In the genomic region with DNA sequence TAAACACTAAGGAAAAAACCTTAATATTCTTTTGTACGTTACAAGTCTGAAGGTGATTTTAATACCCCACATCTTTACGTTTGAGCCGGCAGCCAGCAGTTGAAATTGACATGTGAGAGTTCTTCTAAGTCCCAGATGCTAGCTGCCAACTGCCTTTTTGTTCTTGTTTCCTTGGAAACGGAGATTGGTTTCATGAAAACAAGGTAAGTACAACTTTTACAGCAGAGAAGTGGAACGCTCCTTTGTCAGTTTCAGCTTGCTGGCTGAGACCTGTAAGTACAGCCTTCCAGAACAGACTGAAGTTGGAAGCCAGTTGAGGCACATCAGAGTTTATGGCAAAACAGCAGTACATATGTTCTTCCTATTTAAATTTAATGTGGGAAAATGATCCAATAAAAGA, we compare ENCODE assay signal across 13 cellular contexts.
DNase-seq lines count a peak whose midpoint lies in the region; ATAC-seq, FAIRE-seq and TF ChIP-seq lines count a peak whose summit lies in the region.
"Had no signal": no experiment of that assay in that cellular context is flagged by ENCODE, and none has a peak within 500 bp of the region (broad histone marks: within the 10 kb centered on the region; RNA-seq: fewer than 3 reads in every experiment).

No MANE protein-coding gene starts in this region.

- BruUV-seq in endothelial cell of umbilical vein (replicated peaks; lab: Mats Ljungman, UMichigan): no TSS peak

- no peaks in the 10 kb centered on the region for H3K9me3 Mint-ChIP-seq in activated naive CD8-positive, alpha-beta T cell treated with anti-CD3 and anti-CD28 coated beads for 36 hours

- no peak overlapping the region for H3K9ac ChIP-seq in endothelial cell of umbilical vein (replicated peaks; ENCODE audit: extremely low read depth, insufficient read depth, low read length)

- H3K9me1 ChIP-seq in endothelial cell of umbilical vein (replicated peaks; ENCODE audit: control insufficient read depth, extremely low read depth, insufficient read depth, low read length): no peaks in the 10 kb centered on the region

- peak; percentile 4 for DNase-seq in HEK293T (ENCODE audit: extremely low spot score)
- DNase-seq in NCI-H446 treated with DMSO at 0.1 percent for 48 hours (lab: John Stamatoyannopoulos, UW): peak; percentile 58
- peak; percentile 8 for DNase-seq in endothelial cell of umbilical vein (ENCODE audit: low read depth, low spot score)
- DNase-seq in osteoblast (ENCODE audit: insufficient read length, low spot score, missing footprints): no peak
- DNase-seq in activated naive CD8-positive, alpha-beta T cell treated with anti-CD3 and anti-CD28 coated beads for 36 hours: no peak
- no peak for DNase-seq in effector CD8-positive, alpha-beta T cell (lab: John Stamatoyannopoulos, UW)
- DNase-seq: activated T-cell treated with anti-CD3 and anti-CD28 coated beads, Interleukin-2, amount 50 U/mL, for 24 hours; cerebellar nuclear complex; DMS153; heart left ventricle; Karpas-422; stimulated activated naive CD8-positive, alpha-beta T cell treated with anti-CD3 and anti-CD28 coated beads, Interleukin-15, Interleukin-2, amounts not matched to agents 100 U/mL and 50 U/mL, for 24 hours had no signal

- POLR2A ChIA-PET in HEK293T (lab: Yijun Ruan, JAX): no interaction called here
- POLR2A ChIA-PET in endothelial cell of umbilical vein (lab: Charles Lee): no interaction called here

- H3K79me2 ChIP-seq in endothelial cell of umbilical vein (ENCODE audit: control insufficient read depth, insufficient read depth, low read length): no peaks in the 10 kb centered on the region
- no peaks in the 10 kb centered on the region for H3K79me2 ChIP-seq in osteoblast (ENCODE audit: insufficient read depth, low read length)

- H3K27ac ChIP-seq in endothelial cell of umbilical vein (ENCODE audit: insufficient read depth, low read depth, low read length): no peak overlapping the region
- H3K27ac ChIP-seq in osteoblast (ENCODE audit: low read depth, low read length): no peak overlapping the region
- H3K27ac ChIP-seq: heart left ventricle had no signal

- no peak for TF ChIP-seq CTCF in endothelial cell of umbilical vein (IDR thresholded peaks at IDR 0.05; ENCODE audit: extremely low read depth in 1 of 2, insufficient read depth in 1 of 2, low read depth in 1 of 2, low read length in 2 of 2)
- no peak for TF ChIP-seq CTCF in osteoblast (IDR thresholded peaks at IDR 0.05; ENCODE audit: extremely low read depth, low read depth, low read length)

- no peak for ATAC-seq in HG02973 (IDR thresholded peaks at IDR 0.05; ENCODE audit: unreplicated experiment)
- ATAC-seq: heart left ventricle; stimulated activated naive CD8-positive, alpha-beta T cell treated with anti-CD3 and anti-CD28 coated beads, Interleukin-15, Interleukin-2, amounts not matched to agents 100 U/mL and 50 U/mL, for 24 hours had no signal

- no peak overlapping the region for H3K4me3 Mint-ChIP-seq in activated naive CD8-positive, alpha-beta T cell treated with anti-CD3 and anti-CD28 coated beads for 36 hours
- H3K4me3 Mint-ChIP-seq: activated T-cell treated with anti-CD3 and anti-CD28 coated beads, Interleukin-2, amount 50 U/mL, for 24 hours had no signal

- no peak overlapping the region for H3K4me2 ChIP-seq in endothelial cell of umbilical vein (ENCODE audit: insufficient read depth, low read length)
- H3K4me2 ChIP-seq in osteoblast (ENCODE audit: insufficient read depth, low read length): no peak overlapping the region

- H3K36me3 Mint-ChIP-seq in activated naive CD8-positive, alpha-beta T cell treated with anti-CD3 and anti-CD28 coated beads for 36 hours: no peaks in the 10 kb centered on the region

- no peak for TF ChIP-seq POLR2A in endothelial cell of umbilical vein (IDR thresholded peaks at IDR 0.05; ENCODE audit: low read depth, low read length)

- no peaks in the 10 kb centered on the region for H3K4me1 Mint-ChIP-seq in activated naive CD8-positive, alpha-beta T cell treated with anti-CD3 and anti-CD28 coated beads for 36 hours

- no peaks in the 10 kb centered on the region for H3K27me3 Mint-ChIP-seq in activated naive CD8-positive, alpha-beta T cell treated with anti-CD3 and anti-CD28 coated beads for 36 hours
- H3K27me3 Mint-ChIP-seq: activated T-cell treated with anti-CD3 and anti-CD28 coated beads, Interleukin-2, amount 50 U/mL, for 24 hours had no signal

- H3K27me3 ChIP-seq in endothelial cell of umbilical vein (ENCODE audit: control insufficient read depth in 2 of 2, insufficient read depth in 2 of 2, low read length in 2 of 2): no peaks in the 10 kb centered on the region
- no peaks in the 10 kb centered on the region for H3K27me3 ChIP-seq in osteoblast (ENCODE audit: insufficient read depth, low read length)
- H3K27me3 ChIP-seq: heart left ventricle had no signal

- H3K36me3 ChIP-seq in endothelial cell of umbilical vein (ENCODE audit: control insufficient read depth in 2 of 2, extremely low read depth in 1 of 2, insufficient read depth in 2 of 2, low read length in 2 of 2) (no peaks in the 10 kb centered on the region), osteoblast (ENCODE audit: insufficient read depth, low read length) (no peaks in the 10 kb centered on the region)
- H3K36me3 ChIP-seq: heart left ventricle had no signal

- H3K4me1 ChIP-seq in endothelial cell of umbilical vein (ENCODE audit: control insufficient read depth, extremely low read depth, insufficient read depth, low read length) (no peaks in the 10 kb centered on the region), osteoblast (ENCODE audit: insufficient read depth, low read length) (no peaks in the 10 kb centered on the region)
- H3K4me1 ChIP-seq: heart left ventricle had no signal

- dilution Hi-C loops in endothelial cell of umbilical vein (cut with MboI; ENCODE audit: extremely low pct_ligation_motif_present, low sequenced_read_pairs): no loop called here

- H3K27ac Mint-ChIP-seq in activated naive CD8-positive, alpha-beta T cell treated with anti-CD3 and anti-CD28 coated beads for 36 hours: no peak overlapping the region
- H3K27ac Mint-ChIP-seq: activated T-cell treated with anti-CD3 and anti-CD28 coated beads, Interleukin-2, amount 50 U/mL, for 24 hours had no signal

- H4K20me1 ChIP-seq in endothelial cell of umbilical vein (replicated peaks; ENCODE audit: control insufficient read depth, extremely low read depth, insufficient read depth, low read length) (no peaks in the 10 kb centered on the region), osteoblast (ENCODE audit: insufficient read depth, low read length) (no peaks in the 10 kb centered on the region)

- H3K9me3 ChIP-seq in endothelial cell of umbilical vein (replicated peaks; ENCODE audit: control insufficient read depth, insufficient read depth, low read length): no peaks in the 10 kb centered on the region
- no peaks in the 10 kb centered on the region for H3K9me3 ChIP-seq in osteoblast (ENCODE audit: low read depth, low read length)
- H3K9me3 ChIP-seq: heart left ventricle had no signal

- CTCF ChIA-PET in HEK293T (lab: Yijun Ruan, JAX) (no interaction called here), endothelial cell of umbilical vein (lab: Charles Lee) (no interaction called here)

- H3K4me3 ChIP-seq in endothelial cell of umbilical vein (replicated peaks in 1 of 3; ENCODE audit: insufficient read depth in 1 of 3, low read depth in 1 of 3, low read length in 3 of 3) (no peak overlapping the region), osteoblast (ENCODE audit: insufficient read depth, low read length) (no peak overlapping the region)
- H3K4me3 ChIP-seq: heart left ventricle had no signal

- FAIRE-seq in endothelial cell of umbilical vein (lab: Jason Lieb, UNC): no peak

- H2AFZ ChIP-seq in endothelial cell of umbilical vein (ENCODE audit: low read depth, low read length): no peak overlapping the region
- H2AFZ ChIP-seq in osteoblast (ENCODE audit: low read length): peak overlapping the region; percentile 22

- intact Hi-C loops in endothelial cell of umbilical vein (cut with micrococcal nuclease): no loop called here

TF ChIP-seq in HEK293T, 16 proteins besides CTCF, POLR2A, EP300 and RAD21 (continues in another document):
- TF ChIP-seq FOXK2 (IDR thresholded peaks at IDR 0.05) (no peak), CTBP1 (IDR thresholded peaks at IDR 0.05; ENCODE audit: borderline replicate concordance) (no peak), PKNOX1 (IDR thresholded peaks at IDR 0.05) (no peak), L3MBTL2 (conservative IDR thresholded peaks at IDR 0.05) (no peak), SUZ12 (IDR thresholded peaks at IDR 0.05) (no peak), HDGF (IDR thresholded peaks at IDR 0.05; ENCODE audit: borderline replicate concordance) (no peak), FOXM1 (IDR thresholded peaks at IDR 0.05; ENCODE audit: borderline replicate concordance) (no peak), ELF4 (IDR thresholded peaks at IDR 0.05) (no peak), SP1 (IDR thresholded peaks at IDR 0.05) (no peak)

TF ChIP-seq in endothelial cell of umbilical vein, 7 proteins besides CTCF, POLR2A, EP300 and RAD21:
- TF ChIP-seq FOS (IDR thresholded peaks at IDR 0.05; ENCODE audit: borderline replicate concordance, insufficient read depth, low read length) (no peak), POLR2AphosphoS5 (IDR thresholded peaks at IDR 0.05; ENCODE audit: insufficient read depth, low read depth, low read length) (no peak), MYC (IDR thresholded peaks at IDR 0.05; ENCODE audit: low read depth, low read length) (no peak), EZH2 (IDR thresholded peaks at IDR 0.05; ENCODE audit: borderline replicate concordance, low read depth, low read length, severe bottlenecking) (no peak), JUN (IDR thresholded peaks at IDR 0.05; ENCODE audit: borderline replicate concordance, insufficient read depth, insufficient read length, low read depth) (no peak), GATA2 (IDR thresholded peaks at IDR 0.05; ENCODE audit: insufficient read depth, insufficient read length, low read depth, low read length) (no peak), MAX (IDR thresholded peaks at IDR 0.05; ENCODE audit: insufficient read depth, insufficient read length) (no peak)

Comparison
In these comparisons a context has a peak if more than half of its experiments do, and no peak if none do; other contexts are left out.
1. DNase-seq: peak in HEK293T (single experiment), NCI-H446 treated with DMSO at 0.1 percent for 48 hours (single experiment) and endothelial cell of umbilical vein (single experiment); none in osteoblast (single experiment), activated naive CD8-positive, alpha-beta T cell treated with anti-CD3 and anti-CD28 coated beads for 36 hours (single experiment) and effector CD8-positive, alpha-beta T cell (single experiment).